21 cellular contexts compared by ENCODE assay signal in genomic region chr17:10756146-10756545, GRCh38. TPM values are rescaled to one million over a fixed set of nuclear protein-coding genes. Genes with fewer than 3 reads are reported as not detected.
"Had no signal": no experiment of that assay in that cellular context is flagged by ENCODE, and none has a peak within 500 bp of the region (broad histone marks: within the 10 kb centered on the region; RNA-seq: fewer than 3 reads in every experiment).

No MANE protein-coding gene starts in this region.

- H3K4me3 ChIP-seq: coronary artery, esophagus muscularis mucosa, lower lobe of right lung, right atrium auricular region, skin epidermis had no signal

- H3K27me3 ChIP-seq: esophagus muscularis mucosa, right atrium auricular region had no signal

- H3K4me1 Mint-ChIP-seq: activated CD4-positive, alpha-beta memory T cell treated with anti-CD3 and anti-CD28 coated beads, Interleukin-2, amount 10 ng/mL, durations not matched to agents 7 days and 5 days; immature natural killer cell had no signal

- H3K36me3 Mint-ChIP-seq: activated naive CD4-positive, alpha-beta T cell treated with anti-CD3 and anti-CD28 coated beads, Interleukin-2, amount 50 U/mL, for 72 hours; immature natural killer cell; naive thymus-derived CD8-positive, alpha-beta T cell had no signal

- H3K27me3 Mint-ChIP-seq: activated CD4-positive, alpha-beta memory T cell treated with anti-CD3 and anti-CD28 coated beads, Interleukin-2, amount 10 ng/mL, durations not matched to agents 7 days and 5 days; naive thymus-derived CD8-positive, alpha-beta T cell had no signal

- H3K27ac Mint-ChIP-seq: activated CD4-positive, alpha-beta memory T cell treated with anti-CD3 and anti-CD28 coated beads, Interleukin-2, amount 10 ng/mL, durations not matched to agents 7 days and 5 days; progenitor cell of endocrine pancreas had no signal

- H3K9me3 ChIP-seq: esophagus muscularis mucosa, lower lobe of right lung, right atrium auricular region had no signal

- DNase-seq: activated CD4-positive, alpha-beta memory T cell treated with anti-CD3 and anti-CD28 coated beads, Interleukin-2, amount 10 ng/mL, durations not matched to agents 7 days and 5 days; activated CD4-positive, alpha-beta T cell treated with anti-CD3 and anti-CD28 coated beads for 1 hour; activated gamma-delta T cell; activated T-cell treated with anti-CD3 and anti-CD28 coated beads, Interleukin-2, amount 50 U/mL, for 4 hours; central memory CD4-positive, alpha-beta T cell; immature natural killer cell; lower lobe of right lung; naive thymus-derived CD8-positive, alpha-beta T cell; occipital lobe; stimulated activated CD4-positive, alpha-beta T cell treated with anti-CD3 and anti-CD28 coated beads, Interleukin-15, amount 100 ng/mL, for 24 hours; stimulated activated CD4-positive, alpha-beta T cell treated with anti-CD3 and anti-CD28 coated beads, Interleukin-4, amount 100 ng/mL, for 1 hour; stimulated activated naive CD4-positive, alpha-beta T cell had no signal

- H3K4me3 Mint-ChIP-seq: activated CD4-positive, alpha-beta memory T cell treated with anti-CD3 and anti-CD28 coated beads, Interleukin-2, amount 10 ng/mL, durations not matched to agents 7 days and 5 days; activated T-cell treated with anti-CD3 and anti-CD28 coated beads, Interleukin-2, amount 50 U/mL, for 4 hours; immature natural killer cell; naive thymus-derived CD8-positive, alpha-beta T cell had no signal

- H3K36me3 ChIP-seq: esophagus muscularis mucosa, lower lobe of right lung, right atrium auricular region had no signal

- H3K9me3 Mint-ChIP-seq: activated CD4-positive, alpha-beta memory T cell treated with anti-CD3 and anti-CD28 coated beads, Interleukin-2, amount 10 ng/mL, durations not matched to agents 7 days and 5 days; activated naive CD4-positive, alpha-beta T cell treated with anti-CD3 and anti-CD28 coated beads, Interleukin-2, amount 50 U/mL, for 72 hours; activated T-cell treated with anti-CD3 and anti-CD28 coated beads, Interleukin-2, amount 50 U/mL, for 4 hours; immature natural killer cell; naive thymus-derived CD8-positive, alpha-beta T cell had no signal

- ATAC-seq: activated naive CD4-positive, alpha-beta T cell treated with anti-CD3 and anti-CD28 coated beads, Interleukin-2, amount 50 U/mL, for 72 hours; activated T-cell treated with anti-CD3 and anti-CD28 coated beads, Interleukin-2, amount 50 U/mL, for 4 hours; naive thymus-derived CD8-positive, alpha-beta T cell had no signal

- H3K4me1 ChIP-seq: esophagus muscularis mucosa, lower lobe of right lung, right atrium auricular region had no signal

- H3K27ac ChIP-seq: coronary artery, esophagus muscularis mucosa, lower lobe of right lung, right atrium auricular region, skin epidermis had no signal

RNA-seq across cellular contexts. Expression of gene TMEM238L, which starts 47.8 kb away (rescaled TPM):
- total RNA-seq: activated CD4-positive, alpha-beta memory T cell treated with anti-CD3 and anti-CD28 coated beads, Interleukin-2, amount 10 ng/mL, durations not matched to agents 7 days and 5 days; activated naive CD4-positive, alpha-beta T cell treated with anti-CD3 and anti-CD28 coated beads, Interleukin-2, amount 50 U/mL, for 72 hours; activated T-cell treated with anti-CD3 and anti-CD28 coated beads, Interleukin-2, amount 50 U/mL, for 4 hours; esophagus muscularis mucosa; fibroblast of villous mesenchyme; lower lobe of right lung; naive thymus-derived CD8-positive, alpha-beta T cell; occipital lobe; progenitor cell of endocrine pancreas; right atrium auricular region; T-helper 1 cell treated with Interleukin-12 subunit alpha and Interleukin-12 subunit beta and Interleukin-4 antibody, amounts not matched to agents 30 ng/mL and 1 ng/mL, for 36 hours; temporal lobe had no signal
- polyA plus RNA-seq: immature natural killer cell had no signal
